ENCODE assay signal across 22 cellular contexts in genomic region chr9:86546712-86547111, GRCh38.
A peak's percentile ranks its signal among the peaks of the same experiment; 100 is the strongest.
DNase-seq lines count a peak whose midpoint lies in the region; ATAC-seq lines count a peak whose summit lies in the region.
"Had no signal": no experiment of that assay in that cellular context is flagged by ENCODE, and none has a peak within 500 bp of the region (broad histone marks: within the 10 kb centered on the region; RNA-seq: fewer than 3 reads in every experiment).

No MANE protein-coding gene starts in this region.

- no peak overlapping the region for H3K27ac ChIP-seq in right cardiac atrium (ENCODE audit: low read length)
- H3K27ac ChIP-seq in iPS-20b (ENCODE audit: low read length): no peak overlapping the region
- H3K27ac ChIP-seq: right lobe of liver, thyroid gland had no signal

- peak; percentile 75 for ATAC-seq in left ventricle myocardium superior
- no peak for ATAC-seq in right cardiac atrium
- no peak for ATAC-seq in HG02973 (IDR thresholded peaks at IDR 0.05; ENCODE audit: unreplicated experiment)
- ATAC-seq: activated CD8-positive, alpha-beta T cell treated with anti-CD3 and anti-CD28 coated beads for 36 hours; HCT116; right lobe of liver had no signal

- H3K27me3 ChIP-seq in right cardiac atrium (ENCODE audit: control insufficient read depth, insufficient read depth) (no peaks in the 10 kb centered on the region), iPS-20b (ENCODE audit: insufficient read depth, low read length) (no peaks in the 10 kb centered on the region)
- H3K27me3 ChIP-seq: right lobe of liver, thyroid gland had no signal

- WGBS in right cardiac atrium: 79% methylated on average over 5 of the region's 5 CpGs

- H3K4me3 ChIP-seq in right cardiac atrium (ENCODE audit: low read length) (no peak overlapping the region), iPS-20b (ENCODE audit: low read length) (peak overlapping the region; percentile 2; the same call in 1 of the 2 replicates)
- H3K4me3 ChIP-seq: right lobe of liver, SK-N-MC, thyroid gland had no signal

- H3K9me3 ChIP-seq in right cardiac atrium (ENCODE audit: control insufficient read depth, low read length): no peaks in the 10 kb centered on the region
- no peaks in the 10 kb centered on the region for H3K9me3 ChIP-seq in iPS-20b (ENCODE audit: insufficient read depth, low read depth, low read length)
- H3K9me3 ChIP-seq: right lobe of liver, thyroid gland had no signal

- H3K4me1 ChIP-seq in right cardiac atrium (ENCODE audit: control insufficient read depth, insufficient read depth, low read length) (no peaks in the 10 kb centered on the region), iPS-20b (ENCODE audit: insufficient read depth, low read length) (peaks cover 23% of the 10 kb centered on the region)
- H3K4me1 ChIP-seq: right lobe of liver, thyroid gland had no signal

- DNase-seq in left ventricle myocardium superior (no peak), right cardiac atrium (no peak), NCI-H2171 (lab: John Stamatoyannopoulos, UW) (peak; percentile 21), HuH-7 (ENCODE audit: low spot score) (no peak), DMS79 (lab: John Stamatoyannopoulos, UW) (no peak), LoVo (ENCODE audit: low spot score) (no peak)
- DNase-seq: activated CD8-positive, alpha-beta T cell treated with anti-CD3 and anti-CD28 coated beads for 36 hours; activated naive CD4-positive, alpha-beta T cell treated with Interleukin-2 at 50 U/mL for 16 hours; activated T-cell treated with anti-CD3 and anti-CD28 coated beads, Interleukin-2, amount 50 U/mL, for 24 hours; amygdala; caudate nucleus; CD8-positive, alpha-beta memory T cell; KG1; NCI-H2081; NCI-H774; right lobe of liver; stimulated activated naive CD4-positive, alpha-beta T cell treated with Interleukin-2 at 50 U/mL for 16 hours; thyroid gland had no signal

- no peaks in the 10 kb centered on the region for H3K36me3 ChIP-seq in iPS-20b (ENCODE audit: insufficient read depth, low read depth, low read length)
- H3K36me3 ChIP-seq: right lobe of liver, thyroid gland had no signal

- intact Hi-C loops in left ventricle myocardium superior (cut with micrococcal nuclease) (no loop called here), right cardiac atrium (cut with DNase I) (no loop called here)

- no peak overlapping the region for H3K9ac ChIP-seq in iPS-20b (ENCODE audit: low read depth, low read length)
